Comparison of ENCODE assay signal across 5 cellular contexts in genomic region chr4:116244771-116245170, GRCh38.
"Had no signal": no experiment of that assay in that cellular context is flagged by ENCODE, and none has a peak within 500 bp of the region (broad histone marks: within the 10 kb centered on the region; RNA-seq: fewer than 3 reads in every experiment).

No MANE protein-coding gene starts in this region.

- DNase-seq: IMR-90, KBM-7, KG1 had no signal

- ATAC-seq: HepG2, K562 had no signal
